ENCODE assay signal across 22 cellular contexts in genomic region chr3:102896851-102897621, GRCh38.
"Had no signal": no experiment of that assay in that cellular context is flagged by ENCODE, and none has a peak within 500 bp of the region (broad histone marks: within the 10 kb centered on the region; RNA-seq: fewer than 3 reads in every experiment).

No MANE protein-coding gene starts in this region.

- H3K4me2 ChIP-seq: hepatocyte had no signal

- H3K79me2 ChIP-seq: hepatocyte had no signal

- H3K27me3 ChIP-seq: hepatocyte, pancreas, suprapubic skin, tibial artery, upper lobe of left lung, vagina had no signal

- ATAC-seq: esophagus mucosa; left colon; left ventricle myocardium superior; naive thymus-derived CD4-positive, alpha-beta T cell; pancreas; sciatic nerve; stimulated activated naive CD8-positive, alpha-beta T cell treated with anti-CD3 and anti-CD28 coated beads, Interleukin-15, Interleukin-2, amounts not matched to agents 100 U/mL and 50 U/mL, for 24 hours had no signal

- H2AFZ ChIP-seq: hepatocyte had no signal

- H3K36me3 Mint-ChIP-seq: naive thymus-derived CD4-positive, alpha-beta T cell had no signal

- H3K4me3 ChIP-seq: hepatocyte, lung, pancreas, skin epidermis, suprapubic skin, tibial artery, upper lobe of left lung, vagina had no signal

- H3K9me3 ChIP-seq: pancreas, suprapubic skin, tibial artery, upper lobe of left lung, vagina had no signal

- H3K27ac Mint-ChIP-seq: naive thymus-derived CD4-positive, alpha-beta T cell; progenitor cell of endocrine pancreas had no signal

- H3K27ac ChIP-seq: pancreas, skin epidermis, suprapubic skin, tibial artery, upper lobe of left lung, vagina had no signal

- DNase-seq: effector memory CD4-positive, alpha-beta T cell; foreskin fibroblast; head of caudate nucleus; left colon; left ventricle myocardium superior; mesenchymal stem cell; naive thymus-derived CD4-positive, alpha-beta T cell; occipital lobe; pancreas; stimulated activated CD4-positive, alpha-beta T cell treated with anti-CD3 and anti-CD28 coated beads, Interleukin-2, amount 100 ng/mL, for 48 hours; stimulated activated naive CD8-positive, alpha-beta T cell treated with anti-CD3 and anti-CD28 coated beads, Interleukin-15, Interleukin-2, amounts not matched to agents 100 U/mL and 50 U/mL, for 24 hours; tibial artery; upper lobe of left lung had no signal

- H3K27me3 Mint-ChIP-seq: naive thymus-derived CD4-positive, alpha-beta T cell had no signal

- H3K4me1 ChIP-seq: suprapubic skin, tibial artery, upper lobe of left lung, vagina had no signal

- H3K4me1 Mint-ChIP-seq: naive thymus-derived CD4-positive, alpha-beta T cell; neural crest cell had no signal

- H3K36me3 ChIP-seq: pancreas, suprapubic skin, tibial artery, upper lobe of left lung, vagina had no signal

- H3K9me3 Mint-ChIP-seq: neural crest cell had no signal

- H3K4me3 Mint-ChIP-seq: naive thymus-derived CD4-positive, alpha-beta T cell; neural crest cell had no signal
